Comparison of ENCODE assay signal across 2 cellular contexts in genomic region chr4:84966382-84967291, GRCh38.
A peak's percentile ranks its signal among the peaks of the same experiment; 100 is the strongest.
TF ChIP-seq lines count a peak whose summit lies in the region.

TSS of gene WDFY3 (minus strand) at chr4:84966690. CDS start at chr4:84860591, 106,099 bp downstream.

TF ChIP-seq in HCT116, 20 proteins besides CTCF, POLR2A, EP300 and RAD21 (continued from another document):
- TF ChIP-seq REST (IDR thresholded peaks at IDR 0.05; ENCODE audit: low read depth) (no peak), YY1 (IDR thresholded peaks at IDR 0.05; ENCODE audit: extremely low read depth, insufficient replicate concordance, low read depth, low read length) (peak; percentile 90), TCF7L2 (IDR thresholded peaks at IDR 0.05; ENCODE audit: borderline replicate concordance, extremely low read depth, insufficient read depth, insufficient read length) (peak; percentile 20), CEBPB (IDR thresholded peaks at IDR 0.05; ENCODE audit: low read depth) (0 out of 2 replicates have a peak, but pooled peaks have one; percentile 19), FOSL1 (IDR thresholded peaks at IDR 0.05; ENCODE audit: low read depth) (no peak), SIN3A (IDR thresholded peaks at IDR 0.05; ENCODE audit: low read depth) (peak; percentile 74), MAX (IDR thresholded peaks at IDR 0.05) (peak; percentile 28; the same call in 1 of the 2 replicates), ZFX (IDR thresholded peaks at IDR 0.05) (peak; percentile 7; the same call in 1 of the 2 replicates), ZBTB33 (IDR thresholded peaks at IDR 0.05; ENCODE audit: extremely low read depth, insufficient replicate concordance, low read length) (no peak), EZH2phosphoT487 (IDR thresholded peaks at IDR 0.05; ENCODE audit: borderline replicate concordance) (no peak), ZNF274 (IDR thresholded peaks at IDR 0.05; ENCODE audit: low read depth, low read length) (no peak)

TF ChIP-seq in liver, 16 proteins besides CTCF, POLR2A, EP300 and RAD21 (continued from another document):
- TF ChIP-seq ZBTB33 (IDR thresholded peaks at IDR 0.05) = no peak
- no peak for TF ChIP-seq FOXA1 (IDR thresholded peaks at IDR 0.05)
- peak; percentile 88 for TF ChIP-seq MAX (IDR thresholded peaks at IDR 0.05)
